Comparison of ENCODE assay signal across 1 cellular context in the genomic region with DNA sequence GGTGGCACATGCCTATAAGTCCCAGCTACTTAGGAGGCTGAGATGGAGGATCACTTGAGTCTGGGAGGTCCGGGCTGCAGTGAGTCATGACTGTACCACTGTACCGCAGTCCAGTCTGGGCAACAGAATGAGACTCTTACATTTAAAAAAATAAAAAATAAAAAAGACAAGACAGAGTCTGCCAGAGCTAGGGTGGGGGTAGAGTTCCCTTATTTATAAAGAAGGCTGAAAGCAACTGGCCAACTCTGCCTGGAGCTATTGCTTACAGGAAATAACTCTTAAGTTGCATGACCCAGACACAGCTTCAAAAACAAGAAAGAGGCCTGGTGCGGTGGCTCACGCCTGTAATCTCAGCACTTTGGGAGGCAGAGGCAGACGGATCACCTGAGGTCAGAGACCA.
TF ChIP-seq lines count a peak whose summit lies in the region.

No MANE protein-coding gene starts in this region.

TF ChIP-seq in GM12878, 131 proteins besides CTCF, POLR2A, EP300 and RAD21 (continued from another document):
- TF ChIP-seq, protein P1, sequence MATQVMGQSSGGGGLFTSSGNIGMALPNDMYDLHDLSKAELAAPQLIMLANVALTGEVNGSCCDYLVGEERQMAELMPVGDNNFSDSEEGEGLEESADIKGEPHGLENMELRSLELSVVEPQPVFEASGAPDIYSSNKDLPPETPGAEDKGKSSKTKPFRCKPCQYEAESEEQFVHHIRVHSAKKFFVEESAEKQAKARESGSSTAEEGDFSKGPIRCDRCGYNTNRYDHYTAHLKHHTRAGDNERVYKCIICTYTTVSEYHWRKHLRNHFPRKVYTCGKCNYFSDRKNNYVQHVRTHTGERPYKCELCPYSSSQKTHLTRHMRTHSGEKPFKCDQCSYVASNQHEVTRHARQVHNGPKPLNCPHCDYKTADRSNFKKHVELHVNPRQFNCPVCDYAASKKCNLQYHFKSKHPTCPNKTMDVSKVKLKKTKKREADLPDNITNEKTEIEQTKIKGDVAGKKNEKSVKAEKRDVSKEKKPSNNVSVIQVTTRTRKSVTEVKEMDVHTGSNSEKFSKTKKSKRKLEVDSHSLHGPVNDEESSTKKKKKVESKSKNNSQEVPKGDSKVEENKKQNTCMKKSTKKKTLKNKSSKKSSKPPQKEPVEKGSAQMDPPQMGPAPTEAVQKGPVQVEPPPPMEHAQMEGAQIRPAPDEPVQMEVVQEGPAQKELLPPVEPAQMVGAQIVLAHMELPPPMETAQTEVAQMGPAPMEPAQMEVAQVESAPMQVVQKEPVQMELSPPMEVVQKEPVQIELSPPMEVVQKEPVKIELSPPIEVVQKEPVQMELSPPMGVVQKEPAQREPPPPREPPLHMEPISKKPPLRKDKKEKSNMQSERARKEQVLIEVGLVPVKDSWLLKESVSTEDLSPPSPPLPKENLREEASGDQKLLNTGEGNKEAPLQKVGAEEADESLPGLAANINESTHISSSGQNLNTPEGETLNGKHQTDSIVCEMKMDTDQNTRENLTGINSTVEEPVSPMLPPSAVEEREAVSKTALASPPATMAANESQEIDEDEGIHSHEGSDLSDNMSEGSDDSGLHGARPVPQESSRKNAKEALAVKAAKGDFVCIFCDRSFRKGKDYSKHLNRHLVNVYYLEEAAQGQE (IDR thresholded peaks at IDR 0.05; ENCODE audit: low read depth, low read length), result no peak
- no peak for TF ChIP-seq ZBED1 (IDR thresholded peaks at IDR 0.05; ENCODE audit: borderline replicate concordance)
- TF ChIP-seq TCF12 (IDR thresholded peaks at IDR 0.05; ENCODE audit: low read depth, low read length), result no peak
- TF ChIP-seq ATF7 (IDR thresholded peaks at IDR 0.05; ENCODE audit: low read depth), result no peak
- no peak for TF ChIP-seq SIX5 (IDR thresholded peaks at IDR 0.05; ENCODE audit: low read depth, low read length, severe bottlenecking)
- no peak for TF ChIP-seq NFIC (IDR thresholded peaks at IDR 0.05; ENCODE audit: low read depth, low read length)
- TF ChIP-seq MEF2B (IDR thresholded peaks at IDR 0.05; ENCODE audit: partially characterized antibody, poor library complexity, severe bottlenecking), result no peak
- TF ChIP-seq WRNIP1 (IDR thresholded peaks at IDR 0.05; ENCODE audit: borderline replicate concordance, low read depth, low read length), result no peak
- TF ChIP-seq KAT2A (conservative IDR thresholded peaks at IDR 0.05; ENCODE audit: control insufficient read depth, low read depth, low read length), result no peak
- TF ChIP-seq SIN3A (IDR thresholded peaks at IDR 0.05; ENCODE audit: low read depth, low read length), result no peak
- no peak for TF ChIP-seq TCF3 (IDR thresholded peaks at IDR 0.05; ENCODE audit: borderline replicate concordance, insufficient read depth, low read depth, low read length)
